In the genomic region with DNA sequence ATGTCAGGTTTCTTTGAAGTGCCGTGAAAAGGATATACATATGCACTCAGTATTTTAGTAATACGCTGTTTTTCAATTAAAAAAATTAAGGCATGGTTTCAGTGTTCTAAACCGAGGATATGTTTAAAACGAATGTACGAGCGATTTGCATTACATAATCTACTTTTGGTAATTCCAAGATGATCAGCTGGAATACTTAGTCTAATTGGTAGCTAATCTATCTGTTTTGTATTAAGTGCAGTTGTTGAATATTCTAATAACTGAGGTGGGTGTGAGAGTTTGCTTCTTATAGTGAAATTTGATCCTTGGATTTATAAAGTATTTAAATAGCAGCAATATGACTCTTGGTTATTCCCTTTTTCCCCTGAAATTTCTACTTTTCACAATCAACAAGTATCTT, we compare ENCODE assay signal across 8 cellular contexts. TPM values are rescaled to one million over a fixed set of nuclear protein-coding genes. Genes with fewer than 3 reads are reported as not detected.
DNase-seq lines count a peak whose midpoint lies in the region; ATAC-seq and TF ChIP-seq lines count a peak whose summit lies in the region.

No MANE protein-coding gene starts in this region.

- peak overlapping the region; percentile 97 for H3K4me3 ChIP-seq in mesodermal cell (ENCODE audit: extremely low read depth, insufficient read depth, low read length, poor library complexity, severe bottlenecking)
- H3K4me3 ChIP-seq in aorta (ENCODE audit: low read length in 2 of 2): peak overlapping the region; percentile 29 to 91

- no peak for ATAC-seq in stimulated activated naive CD8-positive, alpha-beta T cell treated with anti-CD3 and anti-CD28 coated beads, Interleukin-15, Interleukin-2, amounts not matched to agents 100 U/mL and 50 U/mL, for 24 hours
- no peak for ATAC-seq in aorta (ENCODE audit: low FRiP score)
- no peak for ATAC-seq in GM18505 (IDR thresholded peaks at IDR 0.05; ENCODE audit: unreplicated experiment)
- no peak for ATAC-seq in GM18909 (IDR thresholded peaks at IDR 0.05; ENCODE audit: poor library complexity, unreplicated experiment)

- BruUV-seq in MCF 10A (replicated peaks; lab: Mats Ljungman, UMichigan): TSS peak; percentile 50

- no peak for DNase-seq in stimulated activated naive CD8-positive, alpha-beta T cell treated with anti-CD3 and anti-CD28 coated beads, Interleukin-15, Interleukin-2, amounts not matched to agents 100 U/mL and 50 U/mL, for 24 hours
- DNase-seq in MCF 10A (ENCODE audit: unreplicated experiment) (no peak), aorta (no peak), NCI-H187 treated with DMSO at 0.1 percent for 48 hours (lab: John Stamatoyannopoulos, UW) (no peak)

- H3K27ac Mint-ChIP-seq in stimulated activated naive CD8-positive, alpha-beta T cell treated with anti-CD3 and anti-CD28 coated beads, Interleukin-15, Interleukin-2, amounts not matched to agents 100 ng/mL and 50 ng/mL, for 24 hours: peak overlapping the region; percentile 83
- peak overlapping the region; percentile 74 for H3K27ac Mint-ChIP-seq in MCF 10A (ENCODE audit: low read depth, unreplicated experiment)

- no peaks in the 10 kb centered on the region for H3K36me3 ChIP-seq in mesodermal cell (ENCODE audit: control insufficient read depth, insufficient read depth, low read length)
- H3K36me3 ChIP-seq in aorta (ENCODE audit: control insufficient read depth in 1 of 2, insufficient read depth in 2 of 2, low read length in 1 of 2): no peaks in the 10 kb centered on the region

- POLR2A ChIA-PET in MCF 10A (lab: Yijun Ruan, JAX): interaction anchor here (0.5 to 5.3 kb wide), 13 partner anchors 10 to 1868 kb away, joined by 3 to 40 read pairs (median 4); a partner anchor contains a TSS

- H3K27ac ChIP-seq in mesodermal cell (ENCODE audit: low read depth, low read length, severe bottlenecking): peak overlapping the region; percentile 83
- H3K27ac ChIP-seq in aorta (ENCODE audit: low read depth in 1 of 2, low read length in 2 of 2): no peak overlapping the region

- H3K9me3 ChIP-seq in mesodermal cell (ENCODE audit: control insufficient read depth, low read length) (no peaks in the 10 kb centered on the region), aorta (ENCODE audit: control insufficient read depth, low read length) (no peaks in the 10 kb centered on the region)

- TF ChIP-seq POLR2A in GM18505 (IDR thresholded peaks at IDR 0.05; ENCODE audit: borderline replicate concordance, extremely low read depth, insufficient read depth, insufficient read length): no peak

- H3K4me3 Mint-ChIP-seq in stimulated activated naive CD8-positive, alpha-beta T cell treated with anti-CD3 and anti-CD28 coated beads, Interleukin-15, Interleukin-2, amounts not matched to agents 100 ng/mL and 50 ng/mL, for 24 hours: peak overlapping the region; percentile 88
- H3K4me3 Mint-ChIP-seq in MCF 10A (ENCODE audit: unreplicated experiment): peak overlapping the region; percentile 91

- intact Hi-C loops in MCF 10A (cut with micrococcal nuclease): loop anchor here (5.0 to 10.0 kb wide), 2 partner anchors 239 to 388 kb away; no protein-coding TSS in a partner anchor
- intact Hi-C loops in aorta (cut with DNase I): loop anchor here in 1 of 2 donors (5.0 kb wide), 1 partner anchor 111 kb away; a partner anchor contains a TSS

- H3K27me3 ChIP-seq in aorta (ENCODE audit: control insufficient read depth in 1 of 2, insufficient read depth in 2 of 2, low read length in 1 of 2): no peaks in the 10 kb centered on the region

- H3K4me1 Mint-ChIP-seq in stimulated activated naive CD8-positive, alpha-beta T cell treated with anti-CD3 and anti-CD28 coated beads, Interleukin-15, Interleukin-2, amounts not matched to agents 100 ng/mL and 50 ng/mL, for 24 hours (ENCODE audit: low read depth): peaks cover 41% of the 10 kb centered on the region
- peaks cover 11% of the 10 kb centered on the region for H3K4me1 Mint-ChIP-seq in MCF 10A (ENCODE audit: insufficient read depth, unreplicated experiment)

- 7% methylated on average over 5 of the region's 6 CpGs; no CpG with 5 or more reads in 1 of the 2 experiments for WGBS in mesodermal cell (ENCODE audit: insufficient coverage in 2 of 2), 2 experiments
- WGBS in aorta, 2 donors: 0 to 1% methylated on average over 6 of the region's 6 CpGs

- no peaks in the 10 kb centered on the region for H3K36me3 Mint-ChIP-seq in stimulated activated naive CD8-positive, alpha-beta T cell treated with anti-CD3 and anti-CD28 coated beads, Interleukin-15, Interleukin-2, amounts not matched to agents 100 ng/mL and 50 ng/mL, for 24 hours (ENCODE audit: low read depth)
- H3K36me3 Mint-ChIP-seq in MCF 10A (ENCODE audit: insufficient read depth, unreplicated experiment): no peaks in the 10 kb centered on the region

- CTCF ChIA-PET in MCF 10A (lab: Yijun Ruan, JAX): interaction anchor here (0.6 to 2.0 kb wide), 6 partner anchors 9 to 1191 kb away, joined by 3 to 6 read pairs (median 3); a partner anchor contains a TSS

- no peak for TF ChIP-seq CTCF in MCF 10A (IDR thresholded peaks at IDR 0.05; ENCODE audit: unreplicated experiment)

- H3K27me3 Mint-ChIP-seq in stimulated activated naive CD8-positive, alpha-beta T cell treated with anti-CD3 and anti-CD28 coated beads, Interleukin-15, Interleukin-2, amounts not matched to agents 100 ng/mL and 50 ng/mL, for 24 hours: peaks cover 8% of the 10 kb centered on the region
- no peaks in the 10 kb centered on the region for H3K27me3 Mint-ChIP-seq in MCF 10A (ENCODE audit: insufficient read depth, unreplicated experiment)

- H3K4me1 ChIP-seq in mesodermal cell (ENCODE audit: control insufficient read depth, insufficient read depth, low read length, poor library complexity, severe bottlenecking) (peaks cover 7% of the 10 kb centered on the region), aorta (ENCODE audit: control insufficient read depth in 1 of 2, insufficient read depth in 2 of 2, low read length in 2 of 2) (peaks cover 3 to 6% of the 10 kb centered on the region in 2 donors)

- H3K9me3 Mint-ChIP-seq in stimulated activated naive CD8-positive, alpha-beta T cell treated with anti-CD3 and anti-CD28 coated beads, Interleukin-15, Interleukin-2, amounts not matched to agents 100 ng/mL and 50 ng/mL, for 24 hours: no peaks in the 10 kb centered on the region
- no peaks in the 10 kb centered on the region for H3K9me3 Mint-ChIP-seq in MCF 10A (ENCODE audit: unreplicated experiment)

RNA-seq across cellular contexts. Expression of a gene that starts 1.3 kb away (rescaled TPM):
- total RNA-seq in MCF 10A (2022): 18.6 and 19.0 TPM in 2 replicates
- polyA plus RNA-seq in mesodermal cell (2013, experiment 1 of 2): 50.9 TPM
- polyA plus RNA-seq in mesodermal cell (2013, experiment 2 of 2): 59.9 TPM
- 10 to 100 TPM; 12.3 to 19.0 TPM for total RNA-seq in aorta
- 1 to 10 TPM; 4.1 to 5.1 TPM for polyA plus RNA-seq in aorta
